ENCODE assay signal across 10 cellular contexts in the genomic region with DNA sequence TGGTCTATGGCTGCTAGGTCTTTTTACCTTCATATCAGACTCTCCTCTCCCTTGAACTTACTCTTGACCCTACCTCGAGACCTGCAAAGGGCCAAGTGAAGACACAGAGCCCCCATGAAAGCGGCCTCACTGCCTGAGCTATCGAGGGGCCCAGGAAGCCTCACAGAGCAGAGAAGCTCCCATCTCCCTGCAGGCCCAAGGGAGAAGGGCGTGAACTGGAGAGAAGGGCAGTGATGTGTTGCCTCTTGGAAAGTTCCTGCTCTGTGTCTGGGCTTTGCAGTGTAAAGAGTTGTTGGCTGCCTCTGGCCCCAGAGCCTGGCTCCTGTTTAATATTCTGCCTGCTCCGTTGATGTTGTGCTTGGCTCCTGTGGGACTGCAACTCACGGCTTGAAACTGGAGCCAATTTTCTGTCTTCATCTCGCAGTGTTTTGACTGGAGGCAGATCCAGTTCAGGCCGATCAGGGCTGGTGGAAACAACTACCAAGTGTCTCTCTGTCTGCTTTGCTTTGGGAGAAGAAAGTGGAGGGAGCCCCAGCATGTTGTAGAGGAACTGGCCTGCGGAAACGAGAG. TPM values are rescaled to one million over a fixed set of nuclear protein-coding genes. Genes with fewer than 3 reads are reported as not detected.
A peak's percentile ranks its signal among the peaks of the same experiment; 100 is the strongest.
DNase-seq lines count a peak whose midpoint lies in the region; ATAC-seq and TF ChIP-seq lines count a peak whose summit lies in the region.
"Had no signal": no experiment of that assay in that cellular context is flagged by ENCODE, and none has a peak within 500 bp of the region (broad histone marks: within the 10 kb centered on the region; RNA-seq: fewer than 3 reads in every experiment).

No MANE protein-coding gene starts in this region.

- H3K27ac Mint-ChIP-seq in type B pancreatic cell: peak overlapping the region; percentile 4
- H3K27ac Mint-ChIP-seq: activated naive CD8-positive, alpha-beta T cell had no signal

- TF ChIP-seq CTCF in RWPE1 (conservative IDR thresholded peaks at IDR 0.05; ENCODE audit: low read depth): no peak
- TF ChIP-seq CTCF in fibroblast of lung (conservative IDR thresholded peaks at IDR 0.05 in 1 of 2, IDR thresholded peaks at IDR 0.05 in 1 of 2; ENCODE audit: low read depth in 1 of 2, low read length in 2 of 2): no peak
- no peak for TF ChIP-seq CTCF in type B pancreatic cell (conservative IDR thresholded peaks at IDR 0.05)

- H3K36me3 ChIP-seq in fibroblast of lung (ENCODE audit: control insufficient read depth, insufficient read depth, low read length): no peaks in the 10 kb centered on the region
- peaks cover 0 to 4% of the 10 kb centered on the region in 2 donors for H3K36me3 ChIP-seq in muscle layer of duodenum (ENCODE audit: control insufficient read depth in 1 of 2, insufficient read depth in 2 of 2, low read length in 2 of 2)

- no peak overlapping the region for H3K4me2 ChIP-seq in fibroblast of lung (ENCODE audit: extremely low read depth, insufficient read depth, low read length)

- peaks cover 40% of the 10 kb centered on the region for H3K4me1 Mint-ChIP-seq in type B pancreatic cell (ENCODE audit: unreplicated experiment)

- peak overlapping the region; percentile 76 for H3K4me3 Mint-ChIP-seq in type B pancreatic cell
- H3K4me3 Mint-ChIP-seq: activated naive CD8-positive, alpha-beta T cell had no signal

- H3K27me3 Mint-ChIP-seq in type B pancreatic cell: peaks cover 22% of the 10 kb centered on the region

- no peaks in the 10 kb centered on the region for H3K9me3 ChIP-seq in fibroblast of lung (ENCODE audit: control insufficient read depth, insufficient read depth, low read depth, low read length)
- no peaks in the 10 kb centered on the region for H3K9me3 ChIP-seq in muscle layer of duodenum (ENCODE audit: control insufficient read depth in 1 of 2, low read length in 2 of 2)

- H3K9me3 Mint-ChIP-seq in type B pancreatic cell: no peaks in the 10 kb centered on the region

- H3K27me3 ChIP-seq in fibroblast of lung (ENCODE audit: control insufficient read depth, insufficient read depth, low read length) (peaks cover 4% of the 10 kb centered on the region), muscle layer of duodenum (ENCODE audit: low read depth, low read length) (no peaks in the 10 kb centered on the region)

- H3K27ac ChIP-seq in RWPE1 (peak overlapping the region; percentile 59), fibroblast of lung (ENCODE audit: insufficient read depth, low read length) (no peak overlapping the region), muscle layer of duodenum (ENCODE audit: low read length) (peak overlapping the region; percentile 2)

- H2AFZ ChIP-seq in fibroblast of lung (ENCODE audit: low read length): no peak overlapping the region

- peaks cover 11% of the 10 kb centered on the region for H3K36me3 Mint-ChIP-seq in type B pancreatic cell
- H3K36me3 Mint-ChIP-seq: activated naive CD8-positive, alpha-beta T cell had no signal

- no peak for DNase-seq in RWPE1 (ENCODE audit: low spot score)
- DNase-seq in fibroblast of lung (ENCODE audit: low read depth in 2 of 2): peak; percentile 87 to 92
- no peak for DNase-seq in type B pancreatic cell (ENCODE audit: extremely low spot score, unreplicated experiment)
- DNase-seq in NCI-H748 (lab: John Stamatoyannopoulos, UW; ENCODE audit: unreplicated experiment): no peak
- no peak for DNase-seq in activated CD4-positive, alpha-beta T cell treated with anti-CD3 and anti-CD28 coated beads for 4 hours

- H4K20me1 ChIP-seq in fibroblast of lung (ENCODE audit: control insufficient read depth, extremely low read depth, insufficient read depth, low read length): no peaks in the 10 kb centered on the region

- H3K4me3 ChIP-seq in fibroblast of lung (replicated peaks in 1 of 4; ENCODE audit: control extremely low read depth in 1 of 4, insufficient read depth in 1 of 4, low read depth in 3 of 4, low read length in 4 of 4) (peak overlapping the region in 1 of 4 experiments; percentile 22), muscle layer of duodenum (ENCODE audit: low read depth in 1 of 2, low read length in 2 of 2) (peak overlapping the region in 1 of 2 donors; percentile 42)

- POLR2A ChIA-PET in RWPE1 (lab: Yijun Ruan, JAX; ENCODE audit: low non-redundant PET): no interaction called here

- H3K4me1 ChIP-seq in fibroblast of lung (ENCODE audit: control insufficient read depth, extremely low read depth, insufficient read depth, low read length) (peaks cover 13% of the 10 kb centered on the region), muscle layer of duodenum (ENCODE audit: control insufficient read depth in 1 of 2, insufficient read depth in 2 of 2, low read length in 2 of 2) (peaks cover 0 to 69% of the 10 kb centered on the region in 2 donors)

- CTCF ChIA-PET in RWPE1 (lab: Yijun Ruan, JAX): no interaction called here

- no peaks in the 10 kb centered on the region for H3K79me2 ChIP-seq in fibroblast of lung (ENCODE audit: control insufficient read depth, insufficient read depth, low read length)

- ATAC-seq in HG03565 (IDR thresholded peaks at IDR 0.05; ENCODE audit: unreplicated experiment) (no peak), GM21390 (IDR thresholded peaks at IDR 0.05; ENCODE audit: unreplicated experiment) (no peak)

- H3K9ac ChIP-seq in fibroblast of lung (ENCODE audit: insufficient read depth, low read length): no peak overlapping the region

RNA-seq across cellular contexts. Expression of gene SERTAD4, which starts 4.3 kb away (rescaled TPM):
- total RNA-seq in fibroblast of lung: under 0.01 and 0.17 TPM in 2 replicates
- 0.87 and 7.6 TPM in 2 replicates for polyA plus RNA-seq in fibroblast of lung
- 0.66 and 5.6 TPM in 2 replicates for polyA plus RNA-seq in fibroblast of lung (2012)
- polyA minus RNA-seq in fibroblast of lung (ENCODE audit: low replicate concordance): 0.33 and 1.7 TPM in 2 replicates
- 4.6 and 11.4 TPM in 2 replicates for total RNA-seq in type B pancreatic cell (ENCODE audit: low replicate concordance)
- total RNA-seq: T-helper 1 cell treated with Interleukin-12 subunit alpha and Interleukin-12 subunit beta and Interleukin-4 antibody, amounts not matched to agents 30 ng/mL and 1 ng/mL, for 36 hours had no signal

Comparison
In these comparisons a context has a peak if more than half of its experiments do, and no peak if none do; other contexts are left out.
1. DNase-seq: peak in fibroblast of lung (2 of 2); none in RWPE1 (single experiment), type B pancreatic cell (single experiment), NCI-H748 (single experiment) and activated CD4-positive, alpha-beta T cell treated with anti-CD3 and anti-CD28 coated beads for 4 hours (0 of 2).